14 cellular contexts compared by ENCODE assay signal in the genomic region with DNA sequence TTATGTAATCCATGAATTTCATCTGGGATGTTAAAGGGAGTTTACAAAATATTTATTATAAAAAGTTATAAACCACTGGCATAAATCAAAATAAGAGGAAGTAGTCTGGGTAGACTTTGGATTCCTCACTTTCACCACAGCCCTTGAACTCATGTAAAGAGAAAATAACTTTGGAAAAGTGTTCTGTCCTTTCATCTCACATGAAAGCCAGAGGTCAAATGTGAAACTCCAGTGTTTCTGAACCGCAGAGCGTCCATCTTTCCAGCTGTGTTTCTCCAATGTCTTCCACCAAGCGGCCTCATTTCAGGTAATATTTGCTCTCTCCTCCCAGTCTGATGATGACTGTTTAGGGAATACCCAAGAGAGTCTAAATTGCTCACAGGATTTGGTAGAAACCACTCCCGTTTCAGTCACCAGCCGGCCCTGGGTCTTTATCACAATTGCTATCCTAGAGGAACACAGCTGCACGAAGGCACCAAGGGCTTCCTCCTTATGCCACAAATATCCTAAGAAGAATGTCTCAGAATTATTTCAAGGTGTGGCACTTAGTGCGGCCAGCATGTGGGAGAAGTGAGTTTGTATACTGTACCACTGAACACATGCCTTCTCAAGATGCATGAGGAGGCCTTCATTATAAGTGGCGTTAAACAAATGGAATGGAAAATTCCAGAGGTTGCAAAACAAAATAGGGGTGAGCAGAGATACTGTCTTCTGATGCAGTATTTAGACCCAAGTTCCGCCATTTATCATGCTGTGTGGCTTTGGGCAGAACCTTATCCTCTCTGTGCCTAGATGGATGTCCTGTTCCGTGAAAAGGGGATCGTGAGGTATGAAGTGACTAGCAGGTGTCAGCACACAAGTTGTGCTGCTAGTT.
"Had no signal": no experiment of that assay in that cellular context is flagged by ENCODE, and none has a peak within 500 bp of the region (broad histone marks: within the 10 kb centered on the region; RNA-seq: fewer than 3 reads in every experiment).

No MANE protein-coding gene starts in this region.

- H3K27me3 ChIP-seq: testis had no signal

- DNase-seq: activated CD4-positive, alpha-beta T cell treated with anti-CD3 and anti-CD28 coated beads, Interleukin-2, amount 10 ng/mL, durations not matched to agents 24 days and 14 days; activated CD8-positive, alpha-beta memory T cell treated with anti-CD3 and anti-CD28 coated beads for 24 hours; activated naive CD4-positive, alpha-beta T cell treated with Interleukin-2 at 50 U/mL for 16 hours; activated naive CD8-positive, alpha-beta T cell treated with anti-CD3 and anti-CD28 coated beads, Interleukin-2, amount 50 U/mL, for 24 hours; naive thymus-derived CD4-positive, alpha-beta T cell; stimulated activated CD4-positive, alpha-beta T cell treated with anti-CD3 and anti-CD28 coated beads, Interleukin-4, amount 100 ng/mL, for 1 hour; stimulated activated naive CD8-positive, alpha-beta T cell treated with anti-CD3 and anti-CD28 coated beads, Interleukin-15, amount 100 ng/mL, for 72 hours; testis had no signal

- H3K9me3 ChIP-seq: prostate gland, testis had no signal

- ATAC-seq: activated naive CD8-positive, alpha-beta T cell treated with anti-CD3 and anti-CD28 coated beads, Interleukin-2, amount 50 U/mL, for 24 hours; naive thymus-derived CD4-positive, alpha-beta T cell; stimulated activated naive CD8-positive, alpha-beta T cell treated with anti-CD3 and anti-CD28 coated beads, Interleukin-15, amount 100 ng/mL, for 72 hours had no signal

- FAIRE-seq: astrocyte, frontal cortex, keratinocyte, urothelium cell line had no signal

- H3K4me3 ChIP-seq: cardiac muscle cell, prostate gland had no signal

- H3K4me1 ChIP-seq: prostate gland had no signal

- H3K36me3 ChIP-seq: cardiac muscle cell, prostate gland had no signal

- H3K27ac ChIP-seq: cardiac muscle cell, prostate gland, testis had no signal
